ENCODE assay signal across 29 cellular contexts in the genomic region with DNA sequence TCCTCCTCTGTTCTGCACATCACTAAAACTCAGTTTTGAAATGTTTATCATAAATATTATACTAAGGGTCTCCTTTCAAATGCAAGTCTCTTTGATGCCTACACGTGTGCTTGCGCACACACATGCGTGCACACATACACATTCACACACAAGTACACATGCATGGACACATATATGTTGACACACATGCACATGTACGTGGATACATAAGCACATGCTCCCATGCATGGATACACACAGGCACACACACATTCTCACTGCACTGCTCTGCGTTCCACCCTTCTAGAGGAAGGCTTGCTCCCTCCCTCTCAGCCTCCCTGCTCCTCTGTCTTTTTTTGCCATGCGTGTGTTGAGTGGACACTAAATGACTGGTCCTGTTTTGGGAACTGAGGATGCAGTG.
"Had no signal": no experiment of that assay in that cellular context is flagged by ENCODE, and none has a peak within 500 bp of the region (broad histone marks: within the 10 kb centered on the region; RNA-seq: fewer than 3 reads in every experiment).

No MANE protein-coding gene starts in this region.

- ATAC-seq: activated naive CD4-positive, alpha-beta T cell treated with anti-CD3 and anti-CD28 coated beads, Interleukin-2, amount 50 U/mL, for 72 hours; activated T-cell treated with anti-CD3 and anti-CD28 coated beads, Interleukin-2, amount 50 U/mL, for 72 hours; esophagus mucosa; WTC11 had no signal

- DNase-seq: activated CD4-positive, alpha-beta memory T cell treated with anti-CD3 and anti-CD28 coated beads, Interleukin-2, amount 10 ng/mL, durations not matched to agents 7 days and 5 days; activated CD4-positive, alpha-beta T cell treated with anti-CD3 and anti-CD28 coated beads for 1 hour; activated CD4-positive, alpha-beta T cell treated with anti-CD3 and anti-CD28 coated beads for 4 hours; activated CD4-positive, alpha-beta T cell treated with anti-CD3 and anti-CD28 coated beads, Interleukin-2, amount 10 ng/mL, durations not matched to agents 7 days and 5 days; activated CD4-positive, alpha-beta T cell treated with anti-CD3 and anti-CD28 coated beads, Interleukin-2, amount 50 U/mL, for 4 hours; activated CD8-positive, alpha-beta memory T cell treated with anti-CD3 and anti-CD28 coated beads, Interleukin-2, amount 50 U/mL, for 48 hours; activated gamma-delta T cell; activated naive CD4-positive, alpha-beta T cell; activated naive CD4-positive, alpha-beta T cell treated with anti-CD3 and anti-CD28 coated beads, Interleukin-2, amount 10 ng/mL, durations not matched to agents 7 days and 5 days; activated naive CD8-positive, alpha-beta T cell treated with anti-CD3 and anti-CD28 coated beads, Interleukin-2, amount 10 ng/mL, durations not matched to agents 7 days and 5 days; activated T-cell treated with anti-CD3 and anti-CD28 coated beads for 4 hours; activated T-cell treated with anti-CD3 and anti-CD28 coated beads, Interleukin-2, amount 50 U/mL, for 24 hours; activated T-cell treated with anti-CD3 and anti-CD28 coated beads, Interleukin-2, amount 50 U/mL, for 72 hours; dorsolateral prefrontal cortex; effector memory CD4-positive, alpha-beta T cell; foreskin fibroblast; T-helper 2 cell had no signal

- H3K36me3 ChIP-seq: ascending aorta, breast epithelium had no signal

- FAIRE-seq: frontal cortex, TTC549 had no signal

- H3K9me3 ChIP-seq: ascending aorta, breast epithelium had no signal

- H3K4me3 ChIP-seq: ascending aorta, breast epithelium, coronary artery, dorsolateral prefrontal cortex had no signal

- H3K27ac ChIP-seq: ascending aorta, breast epithelium, coronary artery, dorsolateral prefrontal cortex, VCaP had no signal

- H3K27ac Mint-ChIP-seq: activated CD4-positive, alpha-beta memory T cell treated with anti-CD3 and anti-CD28 coated beads, Interleukin-2, amount 10 ng/mL, durations not matched to agents 7 days and 5 days; activated CD4-positive, alpha-beta T cell treated with anti-CD3 and anti-CD28 coated beads, Interleukin-2, amount 10 ng/mL, durations not matched to agents 7 days and 5 days; activated naive CD4-positive, alpha-beta T cell treated with anti-CD3 and anti-CD28 coated beads, Interleukin-2, amount 10 ng/mL, durations not matched to agents 7 days and 5 days; activated naive CD4-positive, alpha-beta T cell treated with anti-CD3 and anti-CD28 coated beads, Interleukin-2, amount 50 U/mL, for 72 hours; activated naive CD8-positive, alpha-beta T cell treated with anti-CD3 and anti-CD28 coated beads, Interleukin-2, amount 10 ng/mL, durations not matched to agents 7 days and 5 days; activated T-cell treated with anti-CD3 and anti-CD28 coated beads, Interleukin-2, amount 50 U/mL, for 24 hours; activated T-cell treated with anti-CD3 and anti-CD28 coated beads, Interleukin-2, amount 50 U/mL, for 72 hours; brain; dendritic cell treated with granulocyte-macrophage colony-stimulating factor and Interleukin-4, amounts not matched to agents 40 ng/mL and 50 ng/mL, for 4 days; WTC11 had no signal

- H3K27me3 ChIP-seq: ascending aorta, breast epithelium, dorsolateral prefrontal cortex had no signal

- H3K4me1 ChIP-seq: ascending aorta, breast epithelium had no signal

- H3K27me3 Mint-ChIP-seq: activated CD4-positive, alpha-beta memory T cell treated with anti-CD3 and anti-CD28 coated beads, Interleukin-2, amount 10 ng/mL, durations not matched to agents 7 days and 5 days; activated CD4-positive, alpha-beta T cell treated with anti-CD3 and anti-CD28 coated beads, Interleukin-2, amount 10 ng/mL, durations not matched to agents 7 days and 5 days; activated naive CD4-positive, alpha-beta T cell treated with anti-CD3 and anti-CD28 coated beads, Interleukin-2, amount 10 ng/mL, durations not matched to agents 7 days and 5 days; activated naive CD8-positive, alpha-beta T cell treated with anti-CD3 and anti-CD28 coated beads, Interleukin-2, amount 10 ng/mL, durations not matched to agents 7 days and 5 days; central memory CD8-positive, alpha-beta T cell; dendritic cell treated with granulocyte-macrophage colony-stimulating factor and Interleukin-4, amounts not matched to agents 40 ng/mL and 50 ng/mL, for 4 days had no signal

- H3K4me3 Mint-ChIP-seq: activated CD4-positive, alpha-beta memory T cell treated with anti-CD3 and anti-CD28 coated beads, Interleukin-2, amount 10 ng/mL, durations not matched to agents 7 days and 5 days; activated CD4-positive, alpha-beta T cell treated with anti-CD3 and anti-CD28 coated beads, Interleukin-2, amount 10 ng/mL, durations not matched to agents 7 days and 5 days; activated naive CD4-positive, alpha-beta T cell treated with anti-CD3 and anti-CD28 coated beads, Interleukin-2, amount 10 ng/mL, durations not matched to agents 7 days and 5 days; activated naive CD8-positive, alpha-beta T cell treated with anti-CD3 and anti-CD28 coated beads, Interleukin-2, amount 10 ng/mL, durations not matched to agents 7 days and 5 days; activated T-cell treated with anti-CD3 and anti-CD28 coated beads, Interleukin-2, amount 50 U/mL, for 24 hours; activated T-cell treated with anti-CD3 and anti-CD28 coated beads, Interleukin-2, amount 50 U/mL, for 72 hours; brain; central memory CD8-positive, alpha-beta T cell; dendritic cell treated with granulocyte-macrophage colony-stimulating factor and Interleukin-4, amounts not matched to agents 40 ng/mL and 50 ng/mL, for 4 days; WTC11 had no signal

- H3K4me1 Mint-ChIP-seq: activated CD4-positive, alpha-beta memory T cell treated with anti-CD3 and anti-CD28 coated beads, Interleukin-2, amount 10 ng/mL, durations not matched to agents 7 days and 5 days; activated CD4-positive, alpha-beta T cell treated with anti-CD3 and anti-CD28 coated beads, Interleukin-2, amount 10 ng/mL, durations not matched to agents 7 days and 5 days; activated naive CD4-positive, alpha-beta T cell treated with anti-CD3 and anti-CD28 coated beads, Interleukin-2, amount 10 ng/mL, durations not matched to agents 7 days and 5 days; activated naive CD8-positive, alpha-beta T cell treated with anti-CD3 and anti-CD28 coated beads, Interleukin-2, amount 10 ng/mL, durations not matched to agents 7 days and 5 days; brain; central memory CD8-positive, alpha-beta T cell had no signal

- H3K36me3 Mint-ChIP-seq: activated naive CD4-positive, alpha-beta T cell treated with anti-CD3 and anti-CD28 coated beads, Interleukin-2, amount 10 ng/mL, durations not matched to agents 7 days and 5 days; activated naive CD8-positive, alpha-beta T cell treated with anti-CD3 and anti-CD28 coated beads, Interleukin-2, amount 10 ng/mL, durations not matched to agents 7 days and 5 days had no signal
